In the genomic region with DNA sequence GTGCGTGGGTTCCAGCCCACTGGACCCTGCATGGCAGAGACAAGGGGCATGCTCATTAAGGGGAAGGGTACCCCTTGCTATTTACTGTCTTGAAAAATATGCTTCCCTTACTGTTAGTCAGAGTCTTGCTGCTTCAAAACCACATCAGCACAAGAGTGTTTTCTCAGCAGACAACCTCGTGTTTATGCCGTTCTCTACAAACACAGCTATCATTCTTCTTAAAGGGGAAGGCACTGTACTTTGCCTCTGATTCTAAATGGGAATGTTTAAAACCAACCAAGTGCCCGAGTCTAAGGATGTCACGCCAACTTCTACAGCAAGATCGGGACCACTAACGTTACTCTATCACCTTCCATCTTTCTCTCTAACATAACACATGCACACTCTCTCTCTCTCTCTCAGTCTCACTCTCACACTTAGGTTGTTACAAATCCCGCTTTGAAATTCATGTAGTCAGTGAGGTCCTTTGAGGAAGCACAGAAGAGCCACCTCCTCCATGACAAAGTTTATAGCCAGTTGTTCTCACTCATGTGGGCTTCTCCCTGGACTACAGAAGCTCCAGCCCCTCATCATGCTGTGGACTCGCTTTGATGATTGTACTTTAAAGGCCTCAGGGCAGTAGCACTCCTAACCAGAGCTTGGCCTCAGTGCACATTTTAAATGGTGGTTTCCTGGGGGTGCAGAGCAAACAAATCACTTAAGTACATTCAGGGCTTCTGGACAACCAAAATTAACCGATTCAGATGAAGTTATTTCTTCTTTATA, we compare ENCODE assay signal across 22 cellular contexts.
A peak's percentile ranks its signal among the peaks of the same experiment; 100 is the strongest.
DNase-seq lines count a peak whose midpoint lies in the region; TF ChIP-seq lines count a peak whose summit lies in the region.
"Had no signal": no experiment of that assay in that cellular context is flagged by ENCODE, and none has a peak within 500 bp of the region (broad histone marks: within the 10 kb centered on the region; RNA-seq: fewer than 3 reads in every experiment).

No MANE protein-coding gene starts in this region.

- no peaks in the 10 kb centered on the region for H3K27me3 Mint-ChIP-seq in neural progenitor cell (ENCODE audit: insufficient read depth, low read depth)

- H3K27ac ChIP-seq in neural progenitor cell, result no peak overlapping the region
- H3K27ac ChIP-seq: GM23248, KMS-11, SJSA1 had no signal

- H3K9ac ChIP-seq in neural progenitor cell, result no peak overlapping the region
- H3K9ac ChIP-seq: GM23248, KMS-11 had no signal

- H3K9me3 ChIP-seq in neural progenitor cell (ENCODE audit: low read depth), result no peaks in the 10 kb centered on the region
- H3K9me3 ChIP-seq: SJSA1 had no signal

- peaks cover 17% of the 10 kb centered on the region for H3K36me3 Mint-ChIP-seq in neural progenitor cell
- H3K36me3 Mint-ChIP-seq: CD8-positive, alpha-beta T cell had no signal

- H3F3A ChIP-seq in neural progenitor cell (ENCODE audit: low read depth), result no peaks in the 10 kb centered on the region

- H3K9me3 Mint-ChIP-seq in neural progenitor cell, result no peaks in the 10 kb centered on the region
- H3K9me3 Mint-ChIP-seq: CD8-positive, alpha-beta T cell had no signal

- H3K4me1 ChIP-seq in neural progenitor cell, result no peaks in the 10 kb centered on the region

- no peak overlapping the region for H3K4me3 ChIP-seq in choroid plexus epithelial cell (ENCODE audit: low read depth, low read length)
- H3K4me3 ChIP-seq in neural progenitor cell, result no peak overlapping the region
- H3K4me3 ChIP-seq: GM23248, SJSA1 had no signal

- peaks cover 16% of the 10 kb centered on the region for H3K4me1 Mint-ChIP-seq in neural progenitor cell

- no peak overlapping the region for H3K4me3 Mint-ChIP-seq in neural progenitor cell
- H3K4me3 Mint-ChIP-seq: CD8-positive, alpha-beta T cell had no signal

- peaks cover 4% of the 10 kb centered on the region for H3K36me3 ChIP-seq in neural progenitor cell

- in situ Hi-C loops in SK-MEL-5 (cut with HindIII; ENCODE audit: low pct_unique_long_range_greater_than_20kb, low sequenced_read_pairs), result no loop called here

- H3K4me2 ChIP-seq in neural progenitor cell, result no peak overlapping the region
- H3K4me2 ChIP-seq: KMS-11 had no signal

- peak overlapping the region; percentile 76 for H3K27ac Mint-ChIP-seq in neural progenitor cell
- H3K27ac Mint-ChIP-seq: CD8-positive, alpha-beta T cell had no signal

- no peaks in the 10 kb centered on the region for H3K79me2 ChIP-seq in neural progenitor cell (ENCODE audit: low read depth)

- H3K27me3 ChIP-seq in neural progenitor cell, result no peaks in the 10 kb centered on the region
- H3K27me3 ChIP-seq: SJSA1 had no signal

- intact Hi-C loops in head of caudate nucleus (cut with DNase I), result no loop called here

- H4K20me1 ChIP-seq in neural progenitor cell (ENCODE audit: low read depth), result no peaks in the 10 kb centered on the region

- no peak overlapping the region for H2AFZ ChIP-seq in neural progenitor cell (replicated peaks)
- H2AFZ ChIP-seq: GM23248 had no signal

- TF ChIP-seq CTCF in choroid plexus epithelial cell (conservative IDR thresholded peaks at IDR 0.05; ENCODE audit: low read depth, low read length), result no peak
- TF ChIP-seq CTCF in neural progenitor cell (IDR thresholded peaks at IDR 0.05), result no peak

- peak; percentile 69 for DNase-seq in SK-MEL-5 (ENCODE audit: low read depth, low spot score)
- peak; percentile 52 for DNase-seq in choroid plexus epithelial cell (ENCODE audit: low read depth)
- DNase-seq in neural progenitor cell (ENCODE audit: low spot score), result no peak
- no peak for DNase-seq in GOT3 (lab: John Stamatoyannopoulos, UW)
- no peak for DNase-seq in head of caudate nucleus
- DNase-seq in A172 (ENCODE audit: low spot score), result no peak
- no peak for DNase-seq in pons (ENCODE audit: low spot score)
- DNase-seq: ACHN; C1 segment of cervical spinal cord; CD8-positive, alpha-beta T cell; DND-41; GM23248; HCEC 1CT; NCI-H1092 treated with DMSO at 0.1 percent for 48 hours; NCI-H146; NCI-H2029; NCI-H345; NCI-H524 treated with DMSO at 0.1 percent for 48 hours; NCI-H82; OCI-M1 had no signal

Comparison
In these comparisons a context has a peak if more than half of its experiments do, and no peak if none do; other contexts are left out.
1. DNase-seq: peak in SK-MEL-5 (single experiment) and choroid plexus epithelial cell (single experiment); none in neural progenitor cell (single experiment), GOT3 (single experiment), head of caudate nucleus (0 of 42), A172 (single experiment) and pons (single experiment).